In genomic region chr6:52670502-52671409, GRCh38 we compare ENCODE assay signal across 8 cellular contexts. TPM values are rescaled to one million over a fixed set of nuclear protein-coding genes. Genes with fewer than 3 reads are reported as not detected.
DNase-seq lines count a peak whose midpoint lies in the region; ATAC-seq, FAIRE-seq and TF ChIP-seq lines count a peak whose summit lies in the region.

A gene with protein sequence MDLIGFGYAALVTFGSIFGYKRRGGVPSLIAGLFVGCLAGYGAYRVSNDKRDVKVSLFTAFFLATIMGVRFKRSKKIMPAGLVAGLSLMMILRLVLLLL (plus strand): TSS chr6:52671113. CDS start chr6:52677103, 5,990 bp downstream.

- peaks cover 19 to 39% (median 25%) of the 10 kb centered on the region in 3 donors for H3K4me1 ChIP-seq in esophagus squamous epithelium

- H3K27me3 Mint-ChIP-seq in activated T-cell treated with anti-CD3 and anti-CD28 coated beads, Interleukin-2, amount 50 U/mL, for 72 hours (ENCODE audit: low read depth): no peaks in the 10 kb centered on the region

- DNase-seq in DMS79 (lab: John Stamatoyannopoulos, UW) (peak; percentile 83), RCC 7860 (ENCODE audit: low spot score) (peak; percentile 77), esophagus squamous epithelium (lab: John Stamatoyannopoulos, UW) (peak; percentile 59), myocyte (ENCODE audit: low read depth) (peak; percentile 92)
- peak; percentile 92 to 93 for DNase-seq in activated T-cell treated with anti-CD3 and anti-CD28 coated beads, Interleukin-2, amount 50 U/mL, for 72 hours
- peak; percentile 82 to 86 for DNase-seq in stimulated activated CD8-positive, alpha-beta memory T cell treated with anti-CD3 and anti-CD28 coated beads, Interleukin-7, amount 100 ng/mL, for 4 hours (ENCODE audit: low read depth in 2 of 2)

- TF ChIP-seq CTCF in esophagus squamous epithelium (IDR thresholded peaks at IDR 0.05): peak in 3 of 6 experiments; percentile 11 to 54 (median 26)

- TF ChIP-seq POLR2A in esophagus squamous epithelium (IDR thresholded peaks at IDR 0.05): peak in 3 of 4 donors; percentile 54 to 85 (median 57)

- no peaks in the 10 kb centered on the region for H3K27me3 ChIP-seq in esophagus squamous epithelium

- ATAC-seq in GM21825 (IDR thresholded peaks at IDR 0.05; ENCODE audit: unreplicated experiment): peak; percentile 96
- peak; percentile 99 for ATAC-seq in activated T-cell treated with anti-CD3 and anti-CD28 coated beads, Interleukin-2, amount 50 U/mL, for 72 hours (replicated peaks in 1 of 2)

- H3K27ac ChIP-seq in KOPT-K1 (ENCODE audit: low read depth, low read length, poor library complexity, severe bottlenecking): peak within 1 kb of the TSS; percentile 53
- peak within 1 kb of the TSS; percentile 75 to 81 (median 78) for H3K27ac ChIP-seq in esophagus squamous epithelium

- H3K36me3 ChIP-seq in KOPT-K1 (ENCODE audit: insufficient read depth, low read length): peaks cover 4% of the 10 kb centered on the region; the same call in 1 of the 2 replicates
- peaks cover 0 to 5% (median 0%) of the 10 kb centered on the region in 3 donors for H3K36me3 ChIP-seq in esophagus squamous epithelium

- H3K9me3 Mint-ChIP-seq in activated T-cell treated with anti-CD3 and anti-CD28 coated beads, Interleukin-2, amount 50 U/mL, for 72 hours: no peaks in the 10 kb centered on the region

- WGBS in esophagus squamous epithelium, 2 donors: 0 to 4% methylated on average over 2 to 30 of the region's 42 CpGs

- no peak for FAIRE-seq in RCC 7860 (lab: Jason Lieb, UNC)

- peak within 1 kb of the TSS; percentile 53 for H3K27ac Mint-ChIP-seq in activated T-cell treated with anti-CD3 and anti-CD28 coated beads, Interleukin-2, amount 50 U/mL, for 72 hours

- H3K4me1 Mint-ChIP-seq in activated T-cell treated with anti-CD3 and anti-CD28 coated beads, Interleukin-2, amount 50 U/mL, for 72 hours (ENCODE audit: low read depth): peaks cover 47% of the 10 kb centered on the region

- peak within 1 kb of the TSS; percentile 91 to 95 for H3K4me3 Mint-ChIP-seq in activated T-cell treated with anti-CD3 and anti-CD28 coated beads, Interleukin-2, amount 50 U/mL, for 72 hours

- peak within 1 kb of the TSS; percentile 44 to 90 (median 68) for H3K4me3 ChIP-seq in esophagus squamous epithelium

- peaks cover 0 to 3% of the 10 kb centered on the region in 2 donors for H3K36me3 Mint-ChIP-seq in activated T-cell treated with anti-CD3 and anti-CD28 coated beads, Interleukin-2, amount 50 U/mL, for 72 hours (ENCODE audit: insufficient read depth in 2 of 2)

- H3K9me3 ChIP-seq in KOPT-K1 (ENCODE audit: insufficient read depth, low read length, poor library complexity, severe bottlenecking) (no peaks in the 10 kb centered on the region), esophagus squamous epithelium (no peaks in the 10 kb centered on the region)

- intact Hi-C loops in esophagus squamous epithelium (cut with DNase I): no loop called here

RNA-seq across cellular contexts. Expression of the gene that starts here (rescaled TPM):
- 1 to 10 TPM; 9.3 to 9.8 TPM for total RNA-seq in activated T-cell treated with anti-CD3 and anti-CD28 coated beads, Interleukin-2, amount 50 U/mL, for 72 hours
- total RNA-seq in esophagus squamous epithelium (100 to 1,000 TPM in 1 of 4 donors, 10 to 100 TPM in 3; 38.1 to 102 (median 51.3) TPM), myocyte (12.9 and 14.4 TPM in 2 replicates)
- polyA plus RNA-seq in myocyte (2012): 30.0 TPM

Comparison
In these comparisons a context has a peak if more than half of its experiments do, and no peak if none do; other contexts are left out.
1. Peak in every context shown above with its lines: DNase-seq, ATAC-seq, H3K4me3 ChIP-seq and H3K27ac ChIP-seq.